In the genomic region with DNA sequence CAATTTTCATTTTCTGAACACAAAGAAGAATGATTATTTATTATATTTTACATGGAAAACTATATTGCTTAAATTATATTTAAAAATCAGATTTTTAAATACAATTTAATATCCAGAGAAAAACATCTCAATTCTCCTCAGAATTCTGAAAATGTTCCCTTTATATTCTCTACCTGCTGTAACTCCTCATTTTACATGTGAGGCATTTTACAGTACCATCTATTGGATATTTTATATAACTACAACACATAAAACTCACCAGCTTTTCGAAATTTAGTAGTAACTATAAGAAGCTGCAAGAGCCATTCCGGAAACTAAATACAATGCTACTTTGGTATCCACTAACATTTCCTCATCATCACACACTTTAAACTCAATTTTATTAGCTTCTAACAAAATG, we compare ENCODE assay signal across 25 cellular contexts.
DNase-seq lines count a peak whose midpoint lies in the region; ATAC-seq, FAIRE-seq and TF ChIP-seq lines count a peak whose summit lies in the region.
"Had no signal": no experiment of that assay in that cellular context is flagged by ENCODE, and none has a peak within 500 bp of the region (broad histone marks: within the 10 kb centered on the region; RNA-seq: fewer than 3 reads in every experiment).

No MANE protein-coding gene starts in this region.

- H3K9me3 Mint-ChIP-seq in chondrocyte (ENCODE audit: low read depth) (no peaks in the 10 kb centered on the region), glutamatergic neuron (ENCODE audit: unreplicated experiment) (no peaks in the 10 kb centered on the region)
- peaks cover 0 to 2% (median 0%) of the 10 kb centered on the region in 5 donors for H3K9me3 Mint-ChIP-seq in CD8-positive, alpha-beta memory T cell

- FAIRE-seq in G401.6 (lab: Jason Lieb, UNC), result peak; percentile 78
- FAIRE-seq: endometrium, GM18507 had no signal

- POLR2A ChIA-PET in Panc1 (lab: Charles Lee), result no interaction called here
- POLR2A ChIA-PET in CD8-positive, alpha-beta memory T cell (lab: Charles Lee), result no interaction called here

- H3K27ac ChIP-seq in C4-2B (no peak overlapping the region), Panc1 (ENCODE audit: low read length) (no peak overlapping the region), heart left ventricle (no peak overlapping the region)
- no peak overlapping the region for H3K27ac ChIP-seq in CD8-positive, alpha-beta memory T cell (ENCODE audit: low read depth, low read length)
- H3K27ac ChIP-seq: body of pancreas, HL-60 had no signal

- no peak overlapping the region for H3K4me3 Mint-ChIP-seq in chondrocyte (ENCODE audit: unreplicated experiment)
- no peak overlapping the region for H3K4me3 Mint-ChIP-seq in CD8-positive, alpha-beta memory T cell
- no peak overlapping the region for H3K4me3 Mint-ChIP-seq in glutamatergic neuron (ENCODE audit: unreplicated experiment)
- H3K4me3 Mint-ChIP-seq: activated naive CD8-positive, alpha-beta T cell treated with anti-CD3 and anti-CD28 coated beads, Interleukin-2, amount 10 ng/mL, durations not matched to agents 7 days and 5 days; T-cell had no signal

- in situ Hi-C loops in Panc1 (cut with HindIII; ENCODE audit: low pct_unique_long_range_greater_than_20kb, low sequenced_read_pairs), result no loop called here

- H3K4me3 ChIP-seq in Panc1 (ENCODE audit: low read depth in 2 of 2, low read length in 2 of 2) (no peak overlapping the region), heart left ventricle (no peak overlapping the region)
- H3K4me3 ChIP-seq in CD8-positive, alpha-beta memory T cell (ENCODE audit: low read length), result no peak overlapping the region
- H3K4me3 ChIP-seq: body of pancreas, MG63 had no signal

- H3K4me1 ChIP-seq in Panc1 (ENCODE audit: control insufficient read depth, insufficient read depth, low read length), result no peaks in the 10 kb centered on the region
- no peaks in the 10 kb centered on the region for H3K4me1 ChIP-seq in CD8-positive, alpha-beta memory T cell (ENCODE audit: insufficient read depth, low read length)
- H3K4me1 ChIP-seq in heart left ventricle, result peaks cover 0 to 3% (median 0%) of the 10 kb centered on the region in 12 donors

- no peaks in the 10 kb centered on the region for H3K36me3 Mint-ChIP-seq in chondrocyte (ENCODE audit: low read depth)
- no peaks in the 10 kb centered on the region for H3K36me3 Mint-ChIP-seq in CD8-positive, alpha-beta memory T cell
- no peaks in the 10 kb centered on the region for H3K36me3 Mint-ChIP-seq in glutamatergic neuron (ENCODE audit: unreplicated experiment)
- H3K36me3 Mint-ChIP-seq: activated naive CD8-positive, alpha-beta T cell treated with anti-CD3 and anti-CD28 coated beads, Interleukin-2, amount 10 ng/mL, durations not matched to agents 7 days and 5 days; T-cell had no signal

- H3K9me3 ChIP-seq in Panc1 (ENCODE audit: control insufficient read depth, insufficient read depth, low read depth, low read length), result no peaks in the 10 kb centered on the region
- no peaks in the 10 kb centered on the region for H3K9me3 ChIP-seq in CD8-positive, alpha-beta memory T cell (ENCODE audit: low read length)
- H3K9me3 ChIP-seq in heart left ventricle, result peaks cover 0 to 4% (median 0%) of the 10 kb centered on the region in 12 donors

- H3K27me3 Mint-ChIP-seq in chondrocyte (ENCODE audit: low read depth) (no peaks in the 10 kb centered on the region), glutamatergic neuron (ENCODE audit: unreplicated experiment) (peaks cover 1% of the 10 kb centered on the region)
- H3K27me3 Mint-ChIP-seq in CD8-positive, alpha-beta memory T cell, result no peaks in the 10 kb centered on the region
- H3K27me3 Mint-ChIP-seq: activated naive CD8-positive, alpha-beta T cell treated with anti-CD3 and anti-CD28 coated beads, Interleukin-2, amount 10 ng/mL, durations not matched to agents 7 days and 5 days; T-cell had no signal

- no TSS peak for BruUV-seq in Panc1 (replicated peaks; lab: Mats Ljungman, UMichigan)

- intact Hi-C loops in Panc1 (cut with micrococcal nuclease; ENCODE audit: unreplicated experiment) (no loop called here), heart left ventricle (cut with DNase I) (no loop called here)

- H3K4me1 Mint-ChIP-seq in chondrocyte (ENCODE audit: low read depth) (no peaks in the 10 kb centered on the region), glutamatergic neuron (ENCODE audit: low read depth, unreplicated experiment) (no peaks in the 10 kb centered on the region)
- H3K4me1 Mint-ChIP-seq in CD8-positive, alpha-beta memory T cell, result no peaks in the 10 kb centered on the region
- H3K4me1 Mint-ChIP-seq: activated naive CD8-positive, alpha-beta T cell treated with anti-CD3 and anti-CD28 coated beads, Interleukin-2, amount 10 ng/mL, durations not matched to agents 7 days and 5 days; T-cell had no signal

- peak; percentile 25 for TF ChIP-seq CTCF in C4-2B (conservative IDR thresholded peaks at IDR 0.05)
- TF ChIP-seq CTCF in Panc1 (IDR thresholded peaks at IDR 0.05), result peak; percentile 9; the same call in 1 of the 2 replicates
- peak; percentile 70 for TF ChIP-seq CTCF in chondrocyte (IDR thresholded peaks at IDR 0.05)
- TF ChIP-seq CTCF in heart left ventricle (IDR thresholded peaks at IDR 0.05), result peak in 1 of 12 donors; percentile 14
- no peak for TF ChIP-seq CTCF in glutamatergic neuron (IDR thresholded peaks at IDR 0.05; ENCODE audit: partially characterized antibody, unreplicated experiment)

- no peaks in the 10 kb centered on the region for H3K36me3 ChIP-seq in Panc1 (ENCODE audit: control insufficient read depth, insufficient read depth, low read length)
- no peaks in the 10 kb centered on the region for H3K36me3 ChIP-seq in CD8-positive, alpha-beta memory T cell (ENCODE audit: insufficient read depth, low read length)
- no peaks in the 10 kb centered on the region for H3K36me3 ChIP-seq in heart left ventricle
- H3K36me3 ChIP-seq: MG63 had no signal

- DNase-seq in Panc1 (ENCODE audit: low read depth, low spot score) (no peak), chondrocyte (ENCODE audit: low spot score) (no peak), heart left ventricle (no peak), glutamatergic neuron (no peak)
- no peak for DNase-seq in CD8-positive, alpha-beta memory T cell
- DNase-seq: activated CD8-positive, alpha-beta memory T cell treated with anti-CD3 and anti-CD28 coated beads, Interleukin-2, amount 50 U/mL, for 4 hours; activated naive CD8-positive, alpha-beta T cell treated with anti-CD3 and anti-CD28 coated beads, Interleukin-2, amount 10 ng/mL, durations not matched to agents 7 days and 5 days; AML-193; body of pancreas; cortex of kidney; IMR-90; MG63; NCI-H187; nucleus accumbens; retina; stimulated activated CD4-positive, alpha-beta T cell treated with anti-CD3 and anti-CD28 coated beads, Interleukin-12 subunit alpha, Interleukin-12 subunit beta, amount 100 ng/mL, for 4 hours; T-cell had no signal

- CTCF ChIA-PET in Panc1 (lab: Charles Lee), result no interaction called here
- CTCF ChIA-PET in CD8-positive, alpha-beta memory T cell (lab: Charles Lee), result no interaction called here

- no peak overlapping the region for H3K27ac Mint-ChIP-seq in chondrocyte (ENCODE audit: unreplicated experiment)
- no peak overlapping the region for H3K27ac Mint-ChIP-seq in CD8-positive, alpha-beta memory T cell
- no peak overlapping the region for H3K27ac Mint-ChIP-seq in glutamatergic neuron (ENCODE audit: unreplicated experiment)
- H3K27ac Mint-ChIP-seq: activated naive CD8-positive, alpha-beta T cell treated with anti-CD3 and anti-CD28 coated beads, Interleukin-2, amount 10 ng/mL, durations not matched to agents 7 days and 5 days; activated T-helper 2 cell treated with anti-CD3 and anti-CD28 coated beads, Interferon-gamma antibody, Interleukin-2, Interleukin-4, amounts not matched to agents 10 μg/mL and 5 μg/mL and 100 μg/mL, durations not matched to agents 14 hours and 24 hours and 36 hours; T-cell had no signal

- ATAC-seq in Panc1 (no peak), heart left ventricle (no peak), HG03175 (IDR thresholded peaks at IDR 0.05; ENCODE audit: unreplicated experiment) (no peak)
- ATAC-seq: body of pancreas, Right ventricle myocardium inferior, T-cell had no signal

- TF ChIP-seq POLR2A in heart left ventricle (IDR thresholded peaks at IDR 0.05), result no peak

- WGBS in heart left ventricle, 4 donors, result 57 to 84% (median 74%) methylated on average over 2 of the region's 2 CpGs

- H3K27me3 ChIP-seq in Panc1 (ENCODE audit: control insufficient read depth, insufficient read depth, low read length) (no peaks in the 10 kb centered on the region), heart left ventricle (no peaks in the 10 kb centered on the region)
- no peaks in the 10 kb centered on the region for H3K27me3 ChIP-seq in CD8-positive, alpha-beta memory T cell (ENCODE audit: insufficient read depth, low read length, poor library complexity, severe bottlenecking)
- H3K27me3 ChIP-seq: body of pancreas, MG63 had no signal
